In genomic region chr1:44405804-44406743, GRCh38 we compare ENCODE assay signal across 8 cellular contexts. TPM values are rescaled to one million over a fixed set of nuclear protein-coding genes. Genes with fewer than 3 reads are reported as not detected.
DNase-seq lines count a peak whose midpoint lies in the region; ATAC-seq, FAIRE-seq and TF ChIP-seq lines count a peak whose summit lies in the region.

No MANE protein-coding gene starts in this region.

- peak overlapping the region; percentile 64 for H3K27ac Mint-ChIP-seq in stimulated activated effector memory CD8-positive, alpha-beta T cell treated with anti-CD3 and anti-CD28 coated beads, Interleukin-12 subunit alpha, Interleukin-12 subunit beta, amount 100 ng/mL, for 72 hours

- peak overlapping the region; percentile 94 for H3K4me2 ChIP-seq in keratinocyte (ENCODE audit: control insufficient read depth, extremely low read depth, insufficient read depth, low read depth, low read length)

- in situ Hi-C loops in astrocyte of the cerebellum (cut with HindIII; ENCODE audit: low sequenced_read_pairs), result no loop called here

- no peak for TF ChIP-seq CTCF in astrocyte of the cerebellum (IDR thresholded peaks at IDR 0.05; ENCODE audit: low read depth, low read length, missing control alignments)
- TF ChIP-seq CTCF in keratinocyte (optimal IDR thresholded peaks at IDR 0.05 in 1 of 3, IDR thresholded peaks at IDR 0.05 in 1 of 3, conservative IDR thresholded peaks at IDR 0.05 in 1 of 3; ENCODE audit: extremely low read depth in 1 of 3, insufficient read depth in 2 of 3, low read length in 3 of 3), result no peak
- no peak for TF ChIP-seq CTCF in RWPE1 (conservative IDR thresholded peaks at IDR 0.05; ENCODE audit: low read depth)

- no peaks in the 10 kb centered on the region for H3K36me3 ChIP-seq in keratinocyte (ENCODE audit: control insufficient read depth in 2 of 2, extremely low read depth in 1 of 2, insufficient read depth in 2 of 2, low read length in 2 of 2)

- H3K79me2 ChIP-seq in keratinocyte (ENCODE audit: control insufficient read depth, insufficient read depth, low read length), result no peaks in the 10 kb centered on the region

- no peaks in the 10 kb centered on the region for H3K4me1 ChIP-seq in keratinocyte (ENCODE audit: control insufficient read depth, extremely low read depth, insufficient read depth, low read length)

- H3K9me3 ChIP-seq in keratinocyte (ENCODE audit: control insufficient read depth, low read depth, low read length), result no peaks in the 10 kb centered on the region

- H4K20me1 ChIP-seq in keratinocyte (ENCODE audit: control insufficient read depth, extremely low read depth, insufficient read depth, low read length), result peaks cover 2% of the 10 kb centered on the region

- FAIRE-seq in keratinocyte (lab: Jason Lieb, UNC) (no peak), urothelium cell line (lab: Jason Lieb, UNC) (no peak)

- peak; percentile 59 for ATAC-seq in stimulated activated effector memory CD8-positive, alpha-beta T cell treated with anti-CD3 and anti-CD28 coated beads, Interleukin-12 subunit alpha, Interleukin-12 subunit beta, amount 100 ng/mL, for 72 hours
- no peak for ATAC-seq in GM21825 (IDR thresholded peaks at IDR 0.05; ENCODE audit: unreplicated experiment)

- DNase-seq in ELR (ENCODE audit: low read depth) (peak; percentile 15), NCI-H226 (peak; percentile 57), astrocyte of the cerebellum (ENCODE audit: low read depth) (no peak), keratinocyte (ENCODE audit: low read depth, low spot score) (no peak), urothelium cell line (ENCODE audit: low spot score) (no peak), RWPE1 (ENCODE audit: low spot score) (no peak)
- peak in 1 of 2 donors; percentile 72 for DNase-seq in stimulated activated effector memory CD8-positive, alpha-beta T cell treated with anti-CD3 and anti-CD28 coated beads, Interleukin-12 subunit alpha, Interleukin-12 subunit beta, amount 100 ng/mL, for 72 hours (ENCODE audit: low spot score in 2 of 2)

- no peaks in the 10 kb centered on the region for H3K9me1 ChIP-seq in keratinocyte (ENCODE audit: control insufficient read depth, extremely low read depth, insufficient read depth, low read length)

- H3K27ac ChIP-seq in keratinocyte (ENCODE audit: control insufficient read depth, insufficient read depth, low read length) (no peak overlapping the region), RWPE1 (no peak overlapping the region)

- H3K4me3 Mint-ChIP-seq in stimulated activated effector memory CD8-positive, alpha-beta T cell treated with anti-CD3 and anti-CD28 coated beads, Interleukin-12 subunit alpha, Interleukin-12 subunit beta, amount 100 ng/mL, for 72 hours, result peak overlapping the region; percentile 86

- POLR2A ChIA-PET in RWPE1 (lab: Yijun Ruan, JAX; ENCODE audit: low non-redundant PET), result no interaction called here

- H3K4me3 ChIP-seq in astrocyte of the cerebellum (ENCODE audit: low read depth, low read length), result peak overlapping the region; percentile 26
- peak overlapping the region; percentile 43 to 75 (median 73) for H3K4me3 ChIP-seq in keratinocyte (ENCODE audit: control insufficient read depth in 2 of 3, extremely low read depth in 1 of 3, insufficient read depth in 2 of 3, low read depth in 1 of 3, low read length in 3 of 3)

- H2AFZ ChIP-seq in keratinocyte (ENCODE audit: control insufficient read depth, low read length), result peak overlapping the region; percentile 93

- peaks cover 66% of the 10 kb centered on the region for H3K27me3 ChIP-seq in keratinocyte (ENCODE audit: control insufficient read depth, extremely low read depth, insufficient read depth, low read length)

- dilution Hi-C loops in keratinocyte (cut with MboI; ENCODE audit: extremely low pct_ligation_motif_present, low sequenced_read_pairs), result no loop called here

- CTCF ChIA-PET in RWPE1 (lab: Yijun Ruan, JAX), result no interaction called here

- no peaks in the 10 kb centered on the region for H3K9me3 Mint-ChIP-seq in stimulated activated effector memory CD8-positive, alpha-beta T cell treated with anti-CD3 and anti-CD28 coated beads, Interleukin-12 subunit alpha, Interleukin-12 subunit beta, amount 100 ng/mL, for 72 hours

- H3K4me1 Mint-ChIP-seq in stimulated activated effector memory CD8-positive, alpha-beta T cell treated with anti-CD3 and anti-CD28 coated beads, Interleukin-12 subunit alpha, Interleukin-12 subunit beta, amount 100 ng/mL, for 72 hours, result peaks cover 22% of the 10 kb centered on the region

- H3K9ac ChIP-seq in keratinocyte (ENCODE audit: control insufficient read depth, extremely low read depth, insufficient read depth, low read length), result peak overlapping the region; percentile 28

- H3K36me3 Mint-ChIP-seq in stimulated activated effector memory CD8-positive, alpha-beta T cell treated with anti-CD3 and anti-CD28 coated beads, Interleukin-12 subunit alpha, Interleukin-12 subunit beta, amount 100 ng/mL, for 72 hours, result no peaks in the 10 kb centered on the region

RNA-seq across cellular contexts. Expression of gene RNF220, which starts 1.0 kb away (rescaled TPM):
- polyA plus RNA-seq in keratinocyte, result 30.6 to 48.1 TPM (median 42.7 TPM) in 3 replicates
- 64.0 TPM for polyA plus RNA-seq in keratinocyte (2011; ENCODE audit: low read depth)
- polyA plus RNA-seq in keratinocyte (2011; cell fraction: cytosol; rRNA removed), result 27.6 and 38.9 TPM in 2 replicates
- 44.5 and 47.4 TPM in 2 replicates for polyA plus RNA-seq in keratinocyte (2011; cell fraction: nucleus; rRNA removed)
- polyA plus RNA-seq in keratinocyte (2012; ENCODE audit: low replicate concordance), result 49.6 and 51.8 TPM in 2 replicates
- 18.5 to 65.9 TPM (median 34.3 TPM) in 3 replicates for polyA minus RNA-seq in keratinocyte
- 19.4 TPM for polyA minus RNA-seq in keratinocyte (2011; cell fraction: cytosol; rRNA and poly(A)+ RNA removed)
- 8.3 and 10.8 TPM in 2 replicates for polyA minus RNA-seq in keratinocyte (2011; cell fraction: nucleus; rRNA and poly(A)+ RNA removed)

RNA-seq across cellular contexts. Expression of gene ERI3, which starts 51.0 kb away (rescaled TPM):
- 43.7 to 56.6 TPM (median 49.0 TPM) in 3 replicates for polyA plus RNA-seq in keratinocyte
- polyA plus RNA-seq in keratinocyte (2011; ENCODE audit: low read depth), result 64.5 TPM
- polyA plus RNA-seq in keratinocyte (2011; cell fraction: cytosol; rRNA removed), result 45.5 and 64.3 TPM in 2 replicates
- polyA plus RNA-seq in keratinocyte (2011; cell fraction: nucleus; rRNA removed), result 36.5 and 44.1 TPM in 2 replicates
- polyA plus RNA-seq in keratinocyte (2012; ENCODE audit: low replicate concordance), result 31.0 and 46.4 TPM in 2 replicates
- 51.0 to 77.9 TPM (median 62.7 TPM) in 3 replicates for polyA minus RNA-seq in keratinocyte
- polyA minus RNA-seq in keratinocyte (2011; cell fraction: cytosol; rRNA and poly(A)+ RNA removed), result 74.8 TPM
- polyA minus RNA-seq in keratinocyte (2011; cell fraction: nucleus; rRNA and poly(A)+ RNA removed), result 19.6 and 24.7 TPM in 2 replicates

Comparison
In these comparisons a context has a peak if more than half of its experiments do, and no peak if none do; other contexts are left out.
1. DNase-seq: peak in ELR (single experiment) and NCI-H226 (single experiment); none in astrocyte of the cerebellum (single experiment), keratinocyte (single experiment), urothelium cell line (single experiment) and RWPE1 (single experiment).